Comparison of ENCODE assay signal across 13 cellular contexts in genomic region chr5:76099286-76099702, GRCh38. TPM values are rescaled to one million over a fixed set of nuclear protein-coding genes. Genes with fewer than 3 reads are reported as not detected.
DNase-seq lines count a peak whose midpoint lies in the region; ATAC-seq and TF ChIP-seq lines count a peak whose summit lies in the region.
"Had no signal": no experiment of that assay in that cellular context is flagged by ENCODE, and none has a peak within 500 bp of the region (broad histone marks: within the 10 kb centered on the region; RNA-seq: fewer than 3 reads in every experiment).

No MANE protein-coding gene starts in this region.

- H3K36me3 Mint-ChIP-seq in activated naive CD4-positive, alpha-beta T cell treated with anti-CD3 and anti-CD28 coated beads, Interleukin-2, amount 10 ng/mL, durations not matched to agents 7 days and 5 days = no peaks in the 10 kb centered on the region

- H3K4me3 Mint-ChIP-seq in activated naive CD4-positive, alpha-beta T cell treated with anti-CD3 and anti-CD28 coated beads, Interleukin-2, amount 10 ng/mL, durations not matched to agents 7 days and 5 days = no peak overlapping the region

- H3K4me3 ChIP-seq in body of pancreas = no peak overlapping the region
- H3K4me3 ChIP-seq: dorsolateral prefrontal cortex, hepatocyte had no signal

- H3K27ac Mint-ChIP-seq in activated naive CD4-positive, alpha-beta T cell treated with anti-CD3 and anti-CD28 coated beads, Interleukin-2, amount 10 ng/mL, durations not matched to agents 7 days and 5 days = no peak overlapping the region
- H3K27ac Mint-ChIP-seq: activated T-helper 2 cell treated with anti-CD3 and anti-CD28 coated beads, Interferon-gamma antibody, Interleukin-2, Interleukin-4, amounts not matched to agents 10 μg/mL and 5 μg/mL and 100 μg/mL, durations not matched to agents 14 hours and 24 hours and 36 hours had no signal

- no peaks in the 10 kb centered on the region for H3K9me3 ChIP-seq in body of pancreas

- CTCF ChIA-PET in activated naive CD4-positive, alpha-beta T cell treated with anti-CD3 and anti-CD28 coated beads, Interleukin-2, amount 10 ng/mL, durations not matched to agents 7 days and 5 days (lab: Charles Lee) = no interaction called here

- no peaks in the 10 kb centered on the region for H3K9me3 Mint-ChIP-seq in activated naive CD4-positive, alpha-beta T cell treated with anti-CD3 and anti-CD28 coated beads, Interleukin-2, amount 10 ng/mL, durations not matched to agents 7 days and 5 days
- H3K9me3 Mint-ChIP-seq: activated T-helper 2 cell treated with anti-CD3 and anti-CD28 coated beads, Interferon-gamma antibody, Interleukin-2, Interleukin-4, amounts not matched to agents 10 μg/mL and 5 μg/mL and 100 μg/mL, durations not matched to agents 14 hours and 24 hours and 36 hours had no signal

- no peaks in the 10 kb centered on the region for H3K27me3 ChIP-seq in body of pancreas
- H3K27me3 ChIP-seq: hepatocyte had no signal

- H3K36me3 ChIP-seq in body of pancreas (replicated peaks in 1 of 2; ENCODE audit: insufficient read depth in 1 of 2, low read depth in 2 of 2) = no peaks in the 10 kb centered on the region

- DNase-seq in GM10266 (ENCODE audit: extremely low spot score) (peak; percentile 17), body of pancreas (no peak), HUDEP-2 (lab: John Stamatoyannopoulos, UW; ENCODE audit: unreplicated experiment in 76 of 76) (no peak), COLO668 (lab: John Stamatoyannopoulos, UW; ENCODE audit: unreplicated experiment) (no peak), NCI-H774 (lab: John Stamatoyannopoulos, UW) (no peak)
- peak; percentile 57 for DNase-seq in activated naive CD4-positive, alpha-beta T cell treated with anti-CD3 and anti-CD28 coated beads, Interleukin-2, amount 10 ng/mL, durations not matched to agents 7 days and 5 days
- DNase-seq: DMS153, dorsolateral prefrontal cortex had no signal

- 41 to 63% methylated on average over 2 of the region's 2 CpGs for WGBS in body of pancreas, 2 donors

- ATAC-seq in GM19328 (IDR thresholded peaks at IDR 0.05; ENCODE audit: unreplicated experiment) (peak; percentile 56), HG03175 (IDR thresholded peaks at IDR 0.05; ENCODE audit: unreplicated experiment) (peak; percentile 70), body of pancreas (no peak)

- intact Hi-C loops in body of pancreas (cut with DNase I) = no loop called here

- TF ChIP-seq CTCF in GM10266 (IDR thresholded peaks at IDR 0.05; ENCODE audit: control insufficient read depth, insufficient read depth, low read depth, missing control alignments) (no peak), body of pancreas (IDR thresholded peaks at IDR 0.05) (no peak)

- no peak overlapping the region for H3K27ac ChIP-seq in body of pancreas
- H3K27ac ChIP-seq: dorsolateral prefrontal cortex, hepatocyte had no signal

- no peak for TF ChIP-seq POLR2A in body of pancreas (IDR thresholded peaks at IDR 0.05)

- peaks cover 10% of the 10 kb centered on the region for H3K4me1 Mint-ChIP-seq in activated naive CD4-positive, alpha-beta T cell treated with anti-CD3 and anti-CD28 coated beads, Interleukin-2, amount 10 ng/mL, durations not matched to agents 7 days and 5 days

- H3K4me1 ChIP-seq in body of pancreas = no peaks in the 10 kb centered on the region

- peaks cover 4% of the 10 kb centered on the region for H3K27me3 Mint-ChIP-seq in activated naive CD4-positive, alpha-beta T cell treated with anti-CD3 and anti-CD28 coated beads, Interleukin-2, amount 10 ng/mL, durations not matched to agents 7 days and 5 days

RNA-seq across cellular contexts. Expression of gene SV2C, which starts 16.1 kb away (rescaled TPM):
- total RNA-seq in body of pancreas = under 1 TPM in 1 of 2 donors, not detected in 1; 0.52 TPM
- total RNA-seq: NCI-H460 had no signal

Comparison
In these comparisons a context has a peak if more than half of its experiments do, and no peak if none do; other contexts are left out.
1. DNase-seq: peak in GM10266 (single experiment) and activated naive CD4-positive, alpha-beta T cell treated with anti-CD3 and anti-CD28 coated beads, Interleukin-2, amount 10 ng/mL, durations not matched to agents 7 days and 5 days (single experiment); none in body of pancreas (0 of 4), HUDEP-2 (0 of 76), COLO668 (single experiment) and NCI-H774 (single experiment).